Comparison of ENCODE assay signal across 15 cellular contexts in the genomic region with DNA sequence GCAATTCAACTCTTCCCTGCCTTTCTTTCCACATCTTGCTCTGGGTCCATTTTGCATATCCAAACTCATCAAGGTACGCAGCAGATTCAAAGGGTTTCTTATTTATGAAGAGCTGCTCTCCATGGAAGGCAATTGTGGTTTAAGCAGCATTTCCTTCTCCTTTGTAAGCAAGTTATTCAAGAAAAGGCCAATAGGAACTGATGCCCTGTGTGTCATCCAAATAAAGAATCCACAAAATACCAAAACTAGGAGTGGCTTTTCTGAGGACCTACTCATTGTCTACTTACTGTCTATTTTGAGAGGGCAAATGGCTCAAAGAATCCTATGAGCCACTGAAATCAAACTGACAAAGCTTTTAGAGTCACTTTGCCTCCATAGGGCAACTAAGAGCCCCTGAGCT.
A peak's percentile ranks its signal among the peaks of the same experiment; 100 is the strongest.
DNase-seq lines count a peak whose midpoint lies in the region; ATAC-seq, FAIRE-seq and TF ChIP-seq lines count a peak whose summit lies in the region.
"Had no signal": no experiment of that assay in that cellular context is flagged by ENCODE, and none has a peak within 500 bp of the region (broad histone marks: within the 10 kb centered on the region; RNA-seq: fewer than 3 reads in every experiment).

No MANE protein-coding gene starts in this region.

- H3K9ac ChIP-seq in astrocyte (ENCODE audit: low read length) = no peak overlapping the region

- H2AFZ ChIP-seq in astrocyte (ENCODE audit: low read depth, low read length) = peak overlapping the region; percentile 36

- peaks cover 8% of the 10 kb centered on the region for H3K4me1 Mint-ChIP-seq in astrocyte (ENCODE audit: low read depth, unreplicated experiment)

- H3K36me3 Mint-ChIP-seq in astrocyte (ENCODE audit: low read depth, unreplicated experiment) = no peaks in the 10 kb centered on the region

- H3K27ac ChIP-seq in astrocyte (ENCODE audit: low read depth, low read length) = no peak overlapping the region
- H3K27ac ChIP-seq: esophagus squamous epithelium, thoracic aorta had no signal

- TF ChIP-seq CTCF in astrocyte (IDR thresholded peaks at IDR 0.05; ENCODE audit: insufficient read depth, low read depth, low read length) (no peak), lower leg skin (IDR thresholded peaks at IDR 0.05) (no peak)

- H3K27ac Mint-ChIP-seq in astrocyte (ENCODE audit: unreplicated experiment) = no peak overlapping the region
- H3K27ac Mint-ChIP-seq: T-helper 1 cell treated with Interleukin-12 subunit alpha and Interleukin-12 subunit beta and Interleukin-4 antibody, amounts not matched to agents 30 μg/mL and 1 μg/mL, for 36 hours had no signal

- H3K4me3 ChIP-seq in astrocyte (ENCODE audit: insufficient read depth, low read depth, low read length) (no peak overlapping the region), lower leg skin (ENCODE audit: low read depth, poor library complexity, severe bottlenecking) (no peak overlapping the region)
- H3K4me3 ChIP-seq: esophagus squamous epithelium, thoracic aorta had no signal

- H3K79me2 ChIP-seq in astrocyte (ENCODE audit: insufficient read depth, low read length) = no peaks in the 10 kb centered on the region

- no peaks in the 10 kb centered on the region for H4K20me1 ChIP-seq in astrocyte (ENCODE audit: insufficient read depth, low read length)

- H3K9me3 ChIP-seq in astrocyte (ENCODE audit: insufficient read depth, low read depth, low read length) = no peaks in the 10 kb centered on the region
- H3K9me3 ChIP-seq: esophagus squamous epithelium, thoracic aorta had no signal

- peak overlapping the region; percentile 58 for H3K4me2 ChIP-seq in astrocyte (ENCODE audit: low read length)

- TF ChIP-seq POLR2A in lower leg skin (IDR thresholded peaks at IDR 0.05) = no peak

- no peak for ATAC-seq in GM21528 (IDR thresholded peaks at IDR 0.05; ENCODE audit: low FRiP score, unreplicated experiment)

- 89 to 93% methylated on average over 1 of the region's 1 CpG for WGBS in lower leg skin, 2 donors

- H3K36me3 ChIP-seq in astrocyte (ENCODE audit: insufficient read depth, low read length) = no peaks in the 10 kb centered on the region
- H3K36me3 ChIP-seq: esophagus squamous epithelium, thoracic aorta had no signal

- peak; percentile 73 for FAIRE-seq in astrocyte (lab: Jason Lieb, UNC)
- FAIRE-seq in RCC 7860 (lab: Jason Lieb, UNC) = no peak

- no peaks in the 10 kb centered on the region for H3K27me3 Mint-ChIP-seq in astrocyte (ENCODE audit: low read depth, unreplicated experiment)

- intact Hi-C loops in lower leg skin (cut with DNase I; ENCODE audit: low total_unique reads) = loop anchor here (10.0 kb wide), 1 partner anchor 268 kb away; no protein-coding TSS in a partner anchor

- H3K4me3 Mint-ChIP-seq in astrocyte (ENCODE audit: unreplicated experiment) = no peak overlapping the region
- H3K4me3 Mint-ChIP-seq: T-helper 1 cell treated with Interleukin-12 subunit alpha and Interleukin-12 subunit beta and Interleukin-4 antibody, amounts not matched to agents 30 μg/mL and 1 μg/mL, for 36 hours had no signal

- no peaks in the 10 kb centered on the region for H3K9me3 Mint-ChIP-seq in astrocyte (ENCODE audit: unreplicated experiment)
- H3K9me3 Mint-ChIP-seq: T-helper 1 cell treated with Interleukin-12 subunit alpha and Interleukin-12 subunit beta and Interleukin-4 antibody, amounts not matched to agents 30 μg/mL and 1 μg/mL, for 36 hours had no signal

- peaks cover 12% of the 10 kb centered on the region for H3K4me1 ChIP-seq in astrocyte (ENCODE audit: insufficient read depth, low read length)

- DNase-seq in GM04503 (ENCODE audit: low read depth) (peak; percentile 63), LoVo (ENCODE audit: low spot score) (peak; percentile 4), astrocyte (ENCODE audit: low read depth) (peak; percentile 73), renal cortical epithelial cell (ENCODE audit: low read depth) (peak; percentile 35), RCC 7860 (ENCODE audit: low spot score) (no peak), lower leg skin (ENCODE audit: low spot score in 2 of 2) (no peak), islet precursor cell (no peak)
- DNase-seq: activated T-cell treated with anti-CD3 and anti-CD28 coated beads, Interleukin-2, amount 50 U/mL, for 1 hour; Calu3; cortex of kidney; esophagus squamous epithelium; NCI-H2227 treated with DMSO at 0.1 percent for 48 hours had no signal

- no peaks in the 10 kb centered on the region for H3K27me3 ChIP-seq in astrocyte (ENCODE audit: insufficient read depth, low read length)
- H3K27me3 ChIP-seq: esophagus squamous epithelium had no signal

Comparison
In these comparisons a context has a peak if more than half of its experiments do, and no peak if none do; other contexts are left out.
1. DNase-seq: peak in GM04503 (single experiment), LoVo (single experiment), astrocyte (single experiment) and renal cortical epithelial cell (single experiment); none in RCC 7860 (single experiment), lower leg skin (0 of 2) and islet precursor cell (single experiment).